Comparison of ENCODE assay signal across 17 cellular contexts in genomic region chr1:239757711-239758110, GRCh38.
DNase-seq lines count a peak whose midpoint lies in the region; ATAC-seq, FAIRE-seq and TF ChIP-seq lines count a peak whose summit lies in the region.
"Had no signal": no experiment of that assay in that cellular context is flagged by ENCODE, and none has a peak within 500 bp of the region (broad histone marks: within the 10 kb centered on the region; RNA-seq: fewer than 3 reads in every experiment).

No MANE protein-coding gene starts in this region.

- no peak overlapping the region for H3K27ac Mint-ChIP-seq in activated T-helper 17 cell treated with anti-CD3 and anti-CD28 coated beads, Interleukin-2, amount 50 U/mL, for 72 hours
- H3K27ac Mint-ChIP-seq: CD4-positive, alpha-beta memory T cell had no signal

- H3K27ac ChIP-seq in right atrium auricular region: no peak overlapping the region
- H3K27ac ChIP-seq in kidney (ENCODE audit: low read depth in 2 of 2, low read length in 2 of 2): no peak overlapping the region
- H3K27ac ChIP-seq: BLaER1, SJSA1 had no signal

- peak; percentile 22 for DNase-seq in Daoy (ENCODE audit: low read depth)
- DNase-seq in HT1080 (ENCODE audit: low read depth): peak; percentile 31
- peak; percentile 1 for DNase-seq in renal cortical epithelial cell (ENCODE audit: low read depth)
- DNase-seq in right atrium auricular region (ENCODE audit: low spot score): no peak
- DNase-seq in dermis blood vessel endothelial cell: no peak
- no peak for DNase-seq in kidney
- DNase-seq: Calu3; CD4-positive, alpha-beta memory T cell; DMS53; NCI-H1105 treated with DMSO at 0.1 percent for 48 hours; NCI-H1694; NCI-H748 treated with DMSO at 0.1 percent for 48 hours; OCI-M1 had no signal

- H3K27me3 Mint-ChIP-seq in activated T-helper 17 cell treated with anti-CD3 and anti-CD28 coated beads, Interleukin-2, amount 50 U/mL, for 72 hours: no peaks in the 10 kb centered on the region
- H3K27me3 Mint-ChIP-seq: CD4-positive, alpha-beta memory T cell had no signal

- intact Hi-C loops in kidney (cut with DNase I): no loop called here

- H3K4me1 ChIP-seq in right atrium auricular region (no peaks in the 10 kb centered on the region), kidney (ENCODE audit: control insufficient read depth in 1 of 2, insufficient read depth in 1 of 2, low read depth in 1 of 2, low read length in 2 of 2) (no peaks in the 10 kb centered on the region)
- H3K4me1 ChIP-seq: SJSA1 had no signal

- peak; percentile 29 for ATAC-seq in activated T-helper 17 cell treated with anti-CD3 and anti-CD28 coated beads, Interleukin-2, amount 50 U/mL, for 72 hours (replicated peaks)
- ATAC-seq: HCT116 had no signal

- H3K36me3 ChIP-seq in right atrium auricular region (no peaks in the 10 kb centered on the region), kidney (ENCODE audit: control insufficient read depth in 1 of 2, insufficient read depth in 2 of 2, low read length in 2 of 2) (no peaks in the 10 kb centered on the region)
- H3K36me3 ChIP-seq: BLaER1, SJSA1 had no signal

- H3K9ac ChIP-seq in kidney (ENCODE audit: low read length in 2 of 2): no peak overlapping the region
- H3K9ac ChIP-seq: BLaER1 had no signal

- FAIRE-seq in kidney (lab: Jason Lieb, UNC): no peak

- no peak overlapping the region for H3K4me3 Mint-ChIP-seq in activated T-helper 17 cell treated with anti-CD3 and anti-CD28 coated beads, Interleukin-2, amount 50 U/mL, for 72 hours
- H3K4me3 Mint-ChIP-seq: CD4-positive, alpha-beta memory T cell had no signal

- no peak overlapping the region for H3K4me3 ChIP-seq in right atrium auricular region
- no peak overlapping the region for H3K4me3 ChIP-seq in kidney (ENCODE audit: low read length in 2 of 2)
- H3K4me3 ChIP-seq: BLaER1, SJSA1 had no signal

- no peak for TF ChIP-seq CTCF in right atrium auricular region (IDR thresholded peaks at IDR 0.05)
- TF ChIP-seq CTCF in kidney (IDR thresholded peaks at IDR 0.05; ENCODE audit: borderline replicate concordance, extremely low read depth, insufficient read depth): no peak

- H3K9me3 ChIP-seq in right atrium auricular region: no peaks in the 10 kb centered on the region
- no peaks in the 10 kb centered on the region for H3K9me3 ChIP-seq in kidney (ENCODE audit: control insufficient read depth in 1 of 2, low read length in 2 of 2)
- H3K9me3 ChIP-seq: SJSA1 had no signal

- no peaks in the 10 kb centered on the region for H3K9me3 Mint-ChIP-seq in activated T-helper 17 cell treated with anti-CD3 and anti-CD28 coated beads, Interleukin-2, amount 50 U/mL, for 72 hours
- H3K9me3 Mint-ChIP-seq: CD4-positive, alpha-beta memory T cell had no signal

- no peaks in the 10 kb centered on the region for H3K4me1 Mint-ChIP-seq in activated T-helper 17 cell treated with anti-CD3 and anti-CD28 coated beads, Interleukin-2, amount 50 U/mL, for 72 hours

- H3K27me3 ChIP-seq in right atrium auricular region: no peaks in the 10 kb centered on the region
- H3K27me3 ChIP-seq: BLaER1, SJSA1 had no signal

- H3K36me3 Mint-ChIP-seq in activated T-helper 17 cell treated with anti-CD3 and anti-CD28 coated beads, Interleukin-2, amount 50 U/mL, for 72 hours (ENCODE audit: low read depth): no peaks in the 10 kb centered on the region
- H3K36me3 Mint-ChIP-seq: CD4-positive, alpha-beta memory T cell had no signal

Comparison
In these comparisons a context has a peak if more than half of its experiments do, and no peak if none do; other contexts are left out.
1. DNase-seq: peak in Daoy (single experiment), HT1080 (single experiment) and renal cortical epithelial cell (single experiment); none in right atrium auricular region (single experiment), dermis blood vessel endothelial cell (single experiment) and kidney (single experiment).